Comparison of ENCODE assay signal across 1 cellular context in the genomic region with DNA sequence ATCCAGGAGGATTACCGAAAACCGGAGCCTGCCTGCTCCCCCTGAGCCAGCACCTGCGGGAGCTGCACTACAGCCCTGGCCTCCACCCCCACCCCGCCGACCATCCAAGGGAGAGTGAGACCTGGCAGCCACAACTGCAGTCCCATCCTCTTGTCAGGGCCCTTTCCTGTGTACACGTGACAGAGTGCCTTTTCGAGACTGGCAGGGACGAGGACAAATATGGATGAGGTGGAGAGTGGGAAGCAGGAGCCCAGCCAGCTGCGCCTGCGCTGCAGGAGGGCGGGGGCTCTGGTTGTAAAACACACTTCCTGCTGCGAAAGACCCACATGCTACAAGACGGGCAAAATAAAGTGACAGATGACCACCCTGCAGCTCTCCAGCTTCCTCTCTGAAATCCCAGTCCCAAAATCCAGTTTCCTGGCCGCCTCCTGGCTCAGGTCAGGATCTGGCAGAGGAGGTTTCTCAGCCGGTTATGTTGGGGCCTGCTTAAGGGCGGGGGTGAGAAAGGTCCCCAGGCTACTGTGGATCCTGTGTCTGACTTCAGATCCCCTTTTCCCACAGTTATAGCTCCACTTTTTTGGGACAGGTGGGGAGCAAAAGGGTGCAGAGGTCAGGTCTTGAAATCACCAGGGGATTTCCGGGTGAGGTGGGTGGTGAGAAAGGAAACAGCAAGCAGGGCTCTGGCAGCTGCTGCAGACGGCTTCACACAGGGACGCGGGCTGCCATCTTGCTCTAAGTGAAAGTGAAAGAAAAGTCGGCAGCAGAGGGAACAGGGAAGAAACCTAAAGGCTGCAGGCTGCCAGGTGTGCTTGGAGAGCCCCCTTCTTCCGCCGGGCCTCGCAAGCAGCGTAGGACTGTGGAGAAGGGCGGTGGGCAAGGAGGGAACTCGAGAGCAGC.
TF ChIP-seq lines count a peak whose summit lies in the region.

A gene with protein sequence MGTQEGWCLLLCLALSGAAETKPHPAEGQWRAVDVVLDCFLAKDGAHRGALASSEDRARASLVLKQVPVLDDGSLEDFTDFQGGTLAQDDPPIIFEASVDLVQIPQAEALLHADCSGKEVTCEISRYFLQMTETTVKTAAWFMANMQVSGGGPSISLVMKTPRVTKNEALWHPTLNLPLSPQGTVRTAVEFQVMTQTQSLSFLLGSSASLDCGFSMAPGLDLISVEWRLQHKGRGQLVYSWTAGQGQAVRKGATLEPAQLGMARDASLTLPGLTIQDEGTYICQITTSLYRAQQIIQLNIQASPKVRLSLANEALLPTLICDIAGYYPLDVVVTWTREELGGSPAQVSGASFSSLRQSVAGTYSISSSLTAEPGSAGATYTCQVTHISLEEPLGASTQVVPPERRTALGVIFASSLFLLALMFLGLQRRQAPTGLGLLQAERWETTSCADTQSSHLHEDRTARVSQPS (plus strand): TSS at position 695 of the 897 bp plus-strand sequence. CDS start 207 bp downstream, outside the sequence.

TF ChIP-seq in GM12878, 131 proteins besides CTCF, POLR2A, EP300 and RAD21 (continued from another document and continues in another):
- TF ChIP-seq, protein P1, sequence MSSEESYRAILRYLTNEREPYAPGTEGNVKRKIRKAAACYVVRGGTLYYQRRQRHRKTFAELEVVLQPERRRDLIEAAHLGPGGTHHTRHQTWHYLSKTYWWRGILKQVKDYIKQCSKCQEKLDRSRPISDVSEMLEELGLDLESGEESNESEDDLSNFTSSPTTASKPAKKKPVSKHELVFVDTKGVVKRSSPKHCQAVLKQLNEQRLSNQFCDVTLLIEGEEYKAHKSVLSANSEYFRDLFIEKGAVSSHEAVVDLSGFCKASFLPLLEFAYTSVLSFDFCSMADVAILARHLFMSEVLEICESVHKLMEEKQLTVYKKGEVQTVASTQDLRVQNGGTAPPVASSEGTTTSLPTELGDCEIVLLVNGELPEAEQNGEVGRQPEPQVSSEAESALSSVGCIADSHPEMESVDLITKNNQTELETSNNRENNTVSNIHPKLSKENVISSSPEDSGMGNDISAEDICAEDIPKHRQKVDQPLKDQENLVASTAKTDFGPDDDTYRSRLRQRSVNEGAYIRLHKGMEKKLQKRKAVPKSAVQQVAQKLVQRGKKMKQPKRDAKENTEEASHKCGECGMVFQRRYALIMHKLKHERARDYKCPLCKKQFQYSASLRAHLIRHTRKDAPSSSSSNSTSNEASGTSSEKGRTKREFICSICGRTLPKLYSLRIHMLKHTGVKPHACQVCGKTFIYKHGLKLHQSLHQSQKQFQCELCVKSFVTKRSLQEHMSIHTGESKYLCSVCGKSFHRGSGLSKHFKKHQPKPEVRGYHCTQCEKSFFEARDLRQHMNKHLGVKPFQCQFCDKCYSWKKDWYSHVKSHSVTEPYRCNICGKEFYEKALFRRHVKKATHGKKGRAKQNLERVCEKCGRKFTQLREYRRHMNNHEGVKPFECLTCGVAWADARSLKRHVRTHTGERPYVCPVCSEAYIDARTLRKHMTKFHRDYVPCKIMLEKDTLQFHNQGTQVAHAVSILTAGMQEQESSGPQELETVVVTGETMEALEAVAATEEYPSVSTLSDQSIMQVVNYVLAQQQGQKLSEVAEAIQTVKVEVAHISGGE (CRISPR knock-in tag; IDR thresholded peaks at IDR 0.05), result no peak
- TF ChIP-seq ETV6 (conservative IDR thresholded peaks at IDR 0.05 in 1 of 2, IDR thresholded peaks at IDR 0.05 in 1 of 2; ENCODE audit: borderline replicate concordance in 1 of 2, low read depth in 1 of 2) (peak in 1 of 2 experiments; percentile 77; a peak in 2 of 4 replicates), NR2C2 (IDR thresholded peaks at IDR 0.05; ENCODE audit: borderline replicate concordance, control insufficient read depth, insufficient read length, low read depth) (no peak), TCF3 (IDR thresholded peaks at IDR 0.05; ENCODE audit: borderline replicate concordance, insufficient read depth, low read depth, low read length) (peak; percentile 62; the same call in 1 of the 2 replicates), EGR1 (IDR thresholded peaks at IDR 0.05; ENCODE audit: borderline replicate concordance in 1 of 2, low read depth in 2 of 2, low read length in 2 of 2) (peak in 1 of 2 experiments; percentile 65; a peak in 2 of 3 replicates), TARDBP (IDR thresholded peaks at IDR 0.05; ENCODE audit: borderline replicate concordance) (peak; percentile 9; the same call in 1 of the 2 replicates), RAD51 (IDR thresholded peaks at IDR 0.05) (no peak), ATF7 (IDR thresholded peaks at IDR 0.05; ENCODE audit: low read depth) (peak; percentile 16; the same call in 1 of the 2 replicates), TAF1 (IDR thresholded peaks at IDR 0.05; ENCODE audit: borderline replicate concordance, low read depth, low read length) (peak; percentile 91), JUND (IDR thresholded peaks at IDR 0.05; ENCODE audit: low read depth, low read length) (no peak), IKZF1 (conservative IDR thresholded peaks at IDR 0.05) (peak; percentile 96), SP1 (IDR thresholded peaks at IDR 0.05; ENCODE audit: low read depth, low read length) (no peak), EZH2 (IDR thresholded peaks at IDR 0.05; ENCODE audit: borderline replicate concordance, control insufficient read depth, low read depth, low read length) (no peak), RELA (IDR thresholded peaks at IDR 0.05; ENCODE audit: borderline replicate concordance, partially characterized antibody) (peak; percentile 89), RBBP5 (conservative IDR thresholded peaks at IDR 0.05) (no peak), CBFB (IDR thresholded peaks at IDR 0.05; ENCODE audit: low read depth) (0 out of 2 replicates have a peak, but pooled peaks have one; percentile 1), CREM (IDR thresholded peaks at IDR 0.05; ENCODE audit: low read depth) (peak; percentile 58; the same call in 1 of the 2 replicates), TCF12 (IDR thresholded peaks at IDR 0.05; ENCODE audit: low read depth, low read length) (peak; percentile 90), CBX3 (IDR thresholded peaks at IDR 0.05; ENCODE audit: borderline replicate concordance, low read depth) (no peak), ZNF207 (IDR thresholded peaks at IDR 0.05; ENCODE audit: borderline replicate concordance) (0 out of 2 replicates have a peak, but pooled peaks have one; percentile 50), IKZF2 (IDR thresholded peaks at IDR 0.05) (peak; percentile 88 to 94), NR2F1 (conservative IDR thresholded peaks at IDR 0.05) (peak; percentile 98), CBX5 (IDR thresholded peaks at IDR 0.05; ENCODE audit: low read depth) (no peak), SMAD5 (IDR thresholded peaks at IDR 0.05; ENCODE audit: low read depth) (peak; percentile 53; the same call in 1 of the 2 replicates), YY1 (IDR thresholded peaks at IDR 0.05; ENCODE audit: low read depth, low read length) (peak; percentile 95), ESRRA (IDR thresholded peaks at IDR 0.05; ENCODE audit: low read length) (no peak), YBX1 (IDR thresholded peaks at IDR 0.05) (no peak), ZNF217 (IDR thresholded peaks at IDR 0.05) (no peak), SMAD1 (IDR thresholded peaks at IDR 0.05; ENCODE audit: low read depth, partially characterized antibody) (no peak), SUZ12 (IDR thresholded peaks at IDR 0.05; ENCODE audit: unreplicated experiment) (no peak), NFYA (IDR thresholded peaks at IDR 0.05; ENCODE audit: borderline replicate concordance, low read depth, low read length) (no peak), MXI1 (IDR thresholded peaks at IDR 0.05; ENCODE audit: low read depth, low read length) (peak; percentile 68), GABPA (IDR thresholded peaks at IDR 0.05; ENCODE audit: low read depth) (no peak)
- TF ChIP-seq, protein P2, sequence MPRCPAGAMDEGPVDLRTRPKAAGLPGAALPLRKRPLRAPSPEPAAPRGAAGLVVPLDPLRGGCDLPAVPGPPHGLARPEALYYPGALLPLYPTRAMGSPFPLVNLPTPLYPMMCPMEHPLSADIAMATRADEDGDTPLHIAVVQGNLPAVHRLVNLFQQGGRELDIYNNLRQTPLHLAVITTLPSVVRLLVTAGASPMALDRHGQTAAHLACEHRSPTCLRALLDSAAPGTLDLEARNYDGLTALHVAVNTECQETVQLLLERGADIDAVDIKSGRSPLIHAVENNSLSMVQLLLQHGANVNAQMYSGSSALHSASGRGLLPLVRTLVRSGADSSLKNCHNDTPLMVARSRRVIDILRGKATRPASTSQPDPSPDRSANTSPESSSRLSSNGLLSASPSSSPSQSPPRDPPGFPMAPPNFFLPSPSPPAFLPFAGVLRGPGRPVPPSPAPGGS (IDR thresholded peaks at IDR 0.05; ENCODE audit: borderline replicate concordance, insufficient read depth, low read depth, low read length, poor library complexity, severe bottlenecking), result peak; percentile 68
- TF ChIP-seq, protein P3, sequence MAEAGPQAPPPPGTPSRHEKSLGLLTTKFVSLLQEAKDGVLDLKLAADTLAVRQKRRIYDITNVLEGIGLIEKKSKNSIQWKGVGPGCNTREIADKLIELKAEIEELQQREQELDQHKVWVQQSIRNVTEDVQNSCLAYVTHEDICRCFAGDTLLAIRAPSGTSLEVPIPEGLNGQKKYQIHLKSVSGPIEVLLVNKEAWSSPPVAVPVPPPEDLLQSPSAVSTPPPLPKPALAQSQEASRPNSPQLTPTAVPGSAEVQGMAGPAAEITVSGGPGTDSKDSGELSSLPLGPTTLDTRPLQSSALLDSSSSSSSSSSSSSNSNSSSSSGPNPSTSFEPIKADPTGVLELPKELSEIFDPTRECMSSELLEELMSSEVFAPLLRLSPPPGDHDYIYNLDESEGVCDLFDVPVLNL (IDR thresholded peaks at IDR 0.05; ENCODE audit: low read depth, low read length), result no peak
- TF ChIP-seq, protein P4, sequence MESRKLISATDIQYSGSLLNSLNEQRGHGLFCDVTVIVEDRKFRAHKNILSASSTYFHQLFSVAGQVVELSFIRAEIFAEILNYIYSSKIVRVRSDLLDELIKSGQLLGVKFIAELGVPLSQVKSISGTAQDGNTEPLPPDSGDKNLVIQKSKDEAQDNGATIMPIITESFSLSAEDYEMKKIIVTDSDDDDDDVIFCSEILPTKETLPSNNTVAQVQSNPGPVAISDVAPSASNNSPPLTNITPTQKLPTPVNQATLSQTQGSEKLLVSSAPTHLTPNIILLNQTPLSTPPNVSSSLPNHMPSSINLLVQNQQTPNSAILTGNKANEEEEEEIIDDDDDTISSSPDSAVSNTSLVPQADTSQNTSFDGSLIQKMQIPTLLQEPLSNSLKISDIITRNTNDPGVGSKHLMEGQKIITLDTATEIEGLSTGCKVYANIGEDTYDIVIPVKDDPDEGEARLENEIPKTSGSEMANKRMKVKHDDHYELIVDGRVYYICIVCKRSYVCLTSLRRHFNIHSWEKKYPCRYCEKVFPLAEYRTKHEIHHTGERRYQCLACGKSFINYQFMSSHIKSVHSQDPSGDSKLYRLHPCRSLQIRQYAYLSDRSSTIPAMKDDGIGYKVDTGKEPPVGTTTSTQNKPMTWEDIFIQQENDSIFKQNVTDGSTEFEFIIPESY (IDR thresholded peaks at IDR 0.05), result no peak
- TF ChIP-seq, protein P5, sequence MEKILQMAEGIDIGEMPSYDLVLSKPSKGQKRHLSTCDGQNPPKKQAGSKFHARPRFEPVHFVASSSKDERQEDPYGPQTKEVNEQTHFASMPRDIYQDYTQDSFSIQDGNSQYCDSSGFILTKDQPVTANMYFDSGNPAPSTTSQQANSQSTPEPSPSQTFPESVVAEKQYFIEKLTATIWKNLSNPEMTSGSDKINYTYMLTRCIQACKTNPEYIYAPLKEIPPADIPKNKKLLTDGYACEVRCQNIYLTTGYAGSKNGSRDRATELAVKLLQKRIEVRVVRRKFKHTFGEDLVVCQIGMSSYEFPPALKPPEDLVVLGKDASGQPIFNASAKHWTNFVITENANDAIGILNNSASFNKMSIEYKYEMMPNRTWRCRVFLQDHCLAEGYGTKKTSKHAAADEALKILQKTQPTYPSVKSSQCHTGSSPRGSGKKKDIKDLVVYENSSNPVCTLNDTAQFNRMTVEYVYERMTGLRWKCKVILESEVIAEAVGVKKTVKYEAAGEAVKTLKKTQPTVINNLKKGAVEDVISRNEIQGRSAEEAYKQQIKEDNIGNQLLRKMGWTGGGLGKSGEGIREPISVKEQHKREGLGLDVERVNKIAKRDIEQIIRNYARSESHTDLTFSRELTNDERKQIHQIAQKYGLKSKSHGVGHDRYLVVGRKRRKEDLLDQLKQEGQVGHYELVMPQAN (conservative IDR thresholded peaks at IDR 0.05), result peak; percentile 17; the same call in 1 of the 2 replicates
- TF ChIP-seq, protein P6, sequence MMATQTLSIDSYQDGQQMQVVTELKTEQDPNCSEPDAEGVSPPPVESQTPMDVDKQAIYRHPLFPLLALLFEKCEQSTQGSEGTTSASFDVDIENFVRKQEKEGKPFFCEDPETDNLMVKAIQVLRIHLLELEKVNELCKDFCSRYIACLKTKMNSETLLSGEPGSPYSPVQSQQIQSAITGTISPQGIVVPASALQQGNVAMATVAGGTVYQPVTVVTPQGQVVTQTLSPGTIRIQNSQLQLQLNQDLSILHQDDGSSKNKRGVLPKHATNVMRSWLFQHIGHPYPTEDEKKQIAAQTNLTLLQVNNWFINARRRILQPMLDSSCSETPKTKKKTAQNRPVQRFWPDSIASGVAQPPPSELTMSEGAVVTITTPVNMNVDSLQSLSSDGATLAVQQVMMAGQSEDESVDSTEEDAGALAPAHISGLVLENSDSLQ (IDR thresholded peaks at IDR 0.05), result peak; percentile 43
- TF ChIP-seq, protein P7, sequence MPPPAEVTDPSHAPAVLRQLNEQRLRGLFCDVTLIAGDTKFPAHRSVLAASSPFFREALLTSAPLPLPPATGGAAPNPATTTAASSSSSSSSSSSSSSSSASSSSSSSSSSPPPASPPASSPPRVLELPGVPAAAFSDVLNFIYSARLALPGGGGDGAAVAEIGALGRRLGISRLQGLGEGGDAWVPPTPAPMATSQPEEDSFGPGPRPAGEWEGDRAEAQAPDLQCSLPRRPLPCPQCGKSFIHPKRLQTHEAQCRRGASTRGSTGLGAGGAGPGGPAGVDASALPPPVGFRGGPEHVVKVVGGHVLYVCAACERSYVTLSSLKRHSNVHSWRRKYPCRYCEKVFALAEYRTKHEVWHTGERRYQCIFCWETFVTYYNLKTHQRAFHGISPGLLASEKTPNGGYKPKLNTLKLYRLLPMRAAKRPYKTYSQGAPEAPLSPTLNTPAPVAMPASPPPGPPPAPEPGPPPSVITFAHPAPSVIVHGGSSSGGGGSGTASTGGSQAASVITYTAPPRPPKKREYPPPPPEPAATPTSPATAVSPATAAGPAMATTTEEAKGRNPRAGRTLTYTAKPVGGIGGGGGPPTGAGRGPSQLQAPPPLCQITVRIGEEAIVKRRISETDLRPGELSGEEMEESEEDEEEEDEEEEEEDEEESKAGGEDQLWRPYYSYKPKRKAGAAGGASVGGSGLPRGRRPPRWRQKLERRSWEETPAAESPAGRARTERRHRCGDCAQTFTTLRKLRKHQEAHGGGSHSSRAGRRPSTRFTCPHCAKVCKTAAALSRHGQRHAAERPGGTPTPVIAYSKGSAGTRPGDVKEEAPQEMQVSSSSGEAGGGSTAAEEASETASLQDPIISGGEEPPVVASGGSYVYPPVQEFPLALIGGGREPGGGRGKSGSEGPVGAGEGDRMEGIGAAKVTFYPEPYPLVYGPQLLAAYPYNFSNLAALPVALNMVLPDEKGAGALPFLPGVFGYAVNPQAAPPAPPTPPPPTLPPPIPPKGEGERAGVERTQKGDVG (CRISPR knock-in tag; IDR thresholded peaks at IDR 0.05), result no peak
- TF ChIP-seq, protein P8, sequence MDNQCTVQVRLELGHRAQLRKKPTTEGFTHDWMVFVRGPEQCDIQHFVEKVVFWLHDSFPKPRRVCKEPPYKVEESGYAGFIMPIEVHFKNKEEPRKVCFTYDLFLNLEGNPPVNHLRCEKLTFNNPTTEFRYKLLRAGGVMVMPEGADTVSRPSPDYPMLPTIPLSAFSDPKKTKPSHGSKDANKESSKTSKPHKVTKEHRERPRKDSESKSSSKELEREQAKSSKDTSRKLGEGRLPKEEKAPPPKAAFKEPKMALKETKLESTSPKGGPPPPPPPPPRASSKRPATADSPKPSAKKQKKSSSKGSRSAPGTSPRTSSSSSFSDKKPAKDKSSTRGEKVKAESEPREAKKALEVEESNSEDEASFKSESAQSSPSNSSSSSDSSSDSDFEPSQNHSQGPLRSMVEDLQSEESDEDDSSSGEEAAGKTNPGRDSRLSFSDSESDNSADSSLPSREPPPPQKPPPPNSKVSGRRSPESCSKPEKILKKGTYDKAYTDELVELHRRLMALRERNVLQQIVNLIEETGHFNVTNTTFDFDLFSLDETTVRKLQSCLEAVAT (IDR thresholded peaks at IDR 0.05), result no peak
